35 cellular contexts compared by ENCODE assay signal in the genomic region with DNA sequence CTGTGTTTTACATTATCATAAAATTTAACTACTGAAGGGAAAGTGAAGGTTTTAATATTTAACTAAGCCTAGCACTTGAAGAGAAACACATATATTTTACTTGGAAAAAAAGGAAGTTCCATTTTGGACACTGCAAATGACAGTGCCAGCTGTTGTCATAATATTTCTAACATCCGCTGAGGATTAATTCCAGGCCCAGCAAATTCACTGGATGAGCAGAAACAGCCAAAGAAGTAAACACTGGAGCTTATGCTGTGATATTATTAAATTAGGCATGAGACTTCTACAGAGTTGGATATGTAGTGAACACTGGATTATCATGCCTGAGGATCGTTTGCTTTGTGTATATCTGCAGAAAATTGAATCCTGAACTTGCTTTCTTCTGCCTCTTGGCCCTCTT.
"Had no signal": no experiment of that assay in that cellular context is flagged by ENCODE, and none has a peak within 500 bp of the region (broad histone marks: within the 10 kb centered on the region; RNA-seq: fewer than 3 reads in every experiment).

No MANE protein-coding gene starts in this region.

- H3K4me3 Mint-ChIP-seq: activated CD4-positive, alpha-beta T cell treated with anti-CD3 and anti-CD28 coated beads for 36 hours; activated CD4-positive, alpha-beta T cell treated with anti-CD3 and anti-CD28 coated beads, Interleukin-2, amount 10 ng/mL, durations not matched to agents 7 days and 5 days; activated CD8-positive, alpha-beta T cell treated with anti-CD3 and anti-CD28 coated beads, Interleukin-2, amount 10 ng/mL, durations not matched to agents 7 days and 5 days; activated naive CD4-positive, alpha-beta T cell treated with anti-CD3 and anti-CD28 coated beads, Interleukin-2, amount 50 U/mL, for 24 hours; activated naive CD8-positive, alpha-beta T cell treated with anti-CD3 and anti-CD28 coated beads, Interleukin-2, amount 10 ng/mL, durations not matched to agents 7 days and 5 days; activated T-cell treated with anti-CD3 and anti-CD28 coated beads, Interleukin-2, amount 50 U/mL, for 24 hours; T-helper 1 cell treated with Interleukin-12 subunit alpha and Interleukin-12 subunit beta and Interleukin-4 antibody, amounts not matched to agents 30 μg/mL and 1 μg/mL, for 36 hours; T-helper 2 cell treated with Interferon-gamma antibody and Interleukin-4, amounts not matched to agents 5 μg/mL and 100 μg/mL, for 36 hours; WTC11 had no signal

- H3K36me3 Mint-ChIP-seq: activated naive CD4-positive, alpha-beta T cell treated with anti-CD3 and anti-CD28 coated beads, Interleukin-2, amount 50 U/mL, for 24 hours; activated naive CD8-positive, alpha-beta T cell treated with anti-CD3 and anti-CD28 coated beads, Interleukin-2, amount 10 ng/mL, durations not matched to agents 7 days and 5 days; WTC11 had no signal

- ATAC-seq: activated CD4-positive, alpha-beta T cell treated with anti-CD3 and anti-CD28 coated beads for 36 hours; activated CD4-positive, CD25-positive, alpha-beta regulatory T cell treated with anti-CD3 and anti-CD28 coated beads, Interleukin-2, amount 50 U/mL, for 24 hours; activated CD8-positive, alpha-beta T cell treated with anti-CD3 and anti-CD28 coated beads, Interleukin-2, amount 10 ng/mL, durations not matched to agents 7 days and 5 days had no signal

- H3K27me3 Mint-ChIP-seq: activated CD4-positive, alpha-beta T cell treated with anti-CD3 and anti-CD28 coated beads, Interleukin-2, amount 10 ng/mL, durations not matched to agents 7 days and 5 days; activated naive CD4-positive, alpha-beta T cell treated with anti-CD3 and anti-CD28 coated beads, Interleukin-2, amount 50 U/mL, for 24 hours had no signal

- H3K4me1 ChIP-seq: SJSA1 had no signal

- H3K27ac Mint-ChIP-seq: activated CD4-positive, alpha-beta T cell treated with anti-CD3 and anti-CD28 coated beads for 36 hours; activated CD4-positive, alpha-beta T cell treated with anti-CD3 and anti-CD28 coated beads, Interleukin-2, amount 10 ng/mL, durations not matched to agents 7 days and 5 days; activated CD8-positive, alpha-beta T cell treated with anti-CD3 and anti-CD28 coated beads, Interleukin-2, amount 10 ng/mL, durations not matched to agents 7 days and 5 days; activated naive CD4-positive, alpha-beta T cell treated with anti-CD3 and anti-CD28 coated beads, Interleukin-2, amount 50 U/mL, for 24 hours; activated naive CD8-positive, alpha-beta T cell treated with anti-CD3 and anti-CD28 coated beads, Interleukin-2, amount 10 ng/mL, durations not matched to agents 7 days and 5 days; activated T-cell treated with anti-CD3 and anti-CD28 coated beads, Interleukin-2, amount 50 U/mL, for 24 hours; activated T-helper 2 cell treated with anti-CD3 and anti-CD28 coated beads, Interferon-gamma antibody, Interleukin-2, Interleukin-4, amounts not matched to agents 10 μg/mL and 5 μg/mL and 100 μg/mL, durations not matched to agents 14 hours and 24 hours and 36 hours; T-helper 1 cell treated with Interleukin-12 subunit alpha and Interleukin-12 subunit beta and Interleukin-4 antibody, amounts not matched to agents 30 μg/mL and 1 μg/mL, for 36 hours; T-helper 2 cell treated with Interferon-gamma antibody and Interleukin-4, amounts not matched to agents 5 μg/mL and 100 μg/mL, for 36 hours; WTC11 had no signal

- H2AFZ ChIP-seq: PC-9 had no signal

- H3K9ac ChIP-seq: SK-N-SH had no signal

- H3K36me3 ChIP-seq: ascending aorta, MG63, SJSA1 had no signal

- H3K4me1 Mint-ChIP-seq: activated CD4-positive, alpha-beta T cell treated with anti-CD3 and anti-CD28 coated beads for 36 hours; activated CD4-positive, alpha-beta T cell treated with anti-CD3 and anti-CD28 coated beads, Interleukin-2, amount 10 ng/mL, durations not matched to agents 7 days and 5 days; activated naive CD4-positive, alpha-beta T cell treated with anti-CD3 and anti-CD28 coated beads, Interleukin-2, amount 50 U/mL, for 24 hours; activated naive CD8-positive, alpha-beta T cell treated with anti-CD3 and anti-CD28 coated beads, Interleukin-2, amount 10 ng/mL, durations not matched to agents 7 days and 5 days had no signal

- H3K27me3 ChIP-seq: ascending aorta, MG63, SJSA1 had no signal

- H3K27ac ChIP-seq: PC-9, RWPE1, SJSA1 had no signal

- DNase-seq: activated CD4-positive, alpha-beta T cell treated with anti-CD3 and anti-CD28 coated beads for 36 hours; activated CD4-positive, alpha-beta T cell treated with anti-CD3 and anti-CD28 coated beads, Interleukin-2, amount 10 ng/mL, durations not matched to agents 7 days and 5 days; activated CD4-positive, alpha-beta T cell treated with anti-CD3 and anti-CD28 coated beads, Interleukin-2, amount 50 U/mL, for 48 hours; activated CD8-positive, alpha-beta T cell treated with anti-CD3 and anti-CD28 coated beads, Interleukin-2, amount 10 ng/mL, durations not matched to agents 7 days and 5 days; activated gamma-delta T cell; activated naive CD4-positive, alpha-beta T cell treated with Interleukin-2 at 50 U/mL for 16 hours; activated naive CD8-positive, alpha-beta T cell treated with anti-CD3 and anti-CD28 coated beads, Interleukin-2, amount 10 ng/mL, durations not matched to agents 7 days and 5 days; activated T-cell treated with anti-CD3 and anti-CD28 coated beads, Interleukin-2, amount 50 U/mL, for 24 hours; amygdala; KG1; MG63; MV-4-11; NCI-H1092; NCI-H1417; NCI-H146; NCI-H187; NCI-H2029 treated with DMSO at 0.1 percent for 48 hours; NCI-H2107; NCI-H2171; NCI-H510A; NCI-H526; NCI-H748 treated with DMSO at 0.1 percent for 48 hours; NK-92 treated with Interleukin-12 subunit alpha and Interleukin-12 subunit beta, amount 100 ng/mL, for 24 hours; SHP77; SK-N-SH had no signal

- H3K9me3 ChIP-seq: ascending aorta, MG63, SJSA1, SK-N-SH had no signal

- H3K9me3 Mint-ChIP-seq: activated CD4-positive, alpha-beta T cell treated with anti-CD3 and anti-CD28 coated beads, Interleukin-2, amount 10 ng/mL, durations not matched to agents 7 days and 5 days; activated naive CD4-positive, alpha-beta T cell treated with anti-CD3 and anti-CD28 coated beads, Interleukin-2, amount 50 U/mL, for 24 hours; activated naive CD8-positive, alpha-beta T cell treated with anti-CD3 and anti-CD28 coated beads, Interleukin-2, amount 10 ng/mL, durations not matched to agents 7 days and 5 days; activated T-cell treated with anti-CD3 and anti-CD28 coated beads, Interleukin-2, amount 50 U/mL, for 24 hours; activated T-helper 2 cell treated with anti-CD3 and anti-CD28 coated beads, Interferon-gamma antibody, Interleukin-2, Interleukin-4, amounts not matched to agents 10 μg/mL and 5 μg/mL and 100 μg/mL, durations not matched to agents 14 hours and 24 hours and 36 hours; T-helper 1 cell treated with Interleukin-12 subunit alpha and Interleukin-12 subunit beta and Interleukin-4 antibody, amounts not matched to agents 30 μg/mL and 1 μg/mL, for 36 hours; T-helper 2 cell treated with Interferon-gamma antibody and Interleukin-4, amounts not matched to agents 5 μg/mL and 100 μg/mL, for 36 hours had no signal

- H3K4me3 ChIP-seq: ascending aorta, MG63, PC-9, SJSA1 had no signal

- H3K4me2 ChIP-seq: PC-9, SK-N-SH had no signal
